In genomic region chr17:596763-597644, GRCh38 we compare ENCODE assay signal across 8 cellular contexts.
DNase-seq lines count a peak whose midpoint lies in the region; ATAC-seq and TF ChIP-seq lines count a peak whose summit lies in the region.
"Had no signal": no experiment of that assay in that cellular context is flagged by ENCODE, and none has a peak within 500 bp of the region (broad histone marks: within the 10 kb centered on the region; RNA-seq: fewer than 3 reads in every experiment).

No MANE protein-coding gene starts in this region.

- DNase-seq in HCEC 1CT (peak; percentile 80), fibroblast of peridontal ligament (ENCODE audit: extremely low read depth) (peak; percentile 12), NCI-H1048 (lab: John Stamatoyannopoulos, UW) (no peak), OCI-M1 (lab: John Stamatoyannopoulos, UW) (no peak)
- DNase-seq in stimulated activated CD4-positive, alpha-beta T cell treated with anti-CD3 and anti-CD28 coated beads, Interleukin-4, amount 100 ng/mL, for 24 hours: peak; percentile 44
- DNase-seq: activated naive CD8-positive, alpha-beta T cell treated with anti-CD3 and anti-CD28 coated beads, Interleukin-2, amount 10 ng/mL, durations not matched to agents 7 days and 5 days had no signal

- ATAC-seq in SK-N-SH treated with all-trans-retinoic acid at 6 μM for 48 hours: no peak; the same call in 2 of the 3 replicates
- ATAC-seq in HG02678 (IDR thresholded peaks at IDR 0.05; ENCODE audit: unreplicated experiment): no peak

TF ChIP-seq in SK-N-SH treated with all-trans-retinoic acid at 6 μM for 48 hours, 23 proteins besides CTCF, POLR2A, EP300 and RAD21:
- TF ChIP-seq ZFP30 (CRISPR knock-in tag; IDR thresholded peaks at IDR 0.05) (peak; percentile 78), TSHZ2 (CRISPR knock-in tag; IDR thresholded peaks at IDR 0.05) (no peak), ZNF70 (CRISPR knock-in tag; IDR thresholded peaks at IDR 0.05) (peak; percentile 99)
- TF ChIP-seq, protein P1, sequence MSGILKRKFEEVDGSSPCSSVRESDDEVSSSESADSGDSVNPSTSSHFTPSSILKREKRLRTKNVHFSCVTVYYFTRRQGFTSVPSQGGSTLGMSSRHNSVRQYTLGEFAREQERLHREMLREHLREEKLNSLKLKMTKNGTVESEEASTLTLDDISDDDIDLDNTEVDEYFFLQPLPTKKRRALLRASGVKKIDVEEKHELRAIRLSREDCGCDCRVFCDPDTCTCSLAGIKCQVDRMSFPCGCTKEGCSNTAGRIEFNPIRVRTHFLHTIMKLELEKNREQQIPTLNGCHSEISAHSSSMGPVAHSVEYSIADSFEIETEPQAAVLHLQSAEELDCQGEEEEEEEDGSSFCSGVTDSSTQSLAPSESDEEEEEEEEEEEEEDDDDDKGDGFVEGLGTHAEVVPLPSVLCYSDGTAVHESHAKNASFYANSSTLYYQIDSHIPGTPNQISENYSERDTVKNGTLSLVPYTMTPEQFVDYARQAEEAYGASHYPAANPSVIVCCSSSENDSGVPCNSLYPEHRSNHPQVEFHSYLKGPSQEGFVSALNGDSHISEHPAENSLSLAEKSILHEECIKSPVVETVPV (CRISPR knock-in tag; IDR thresholded peaks at IDR 0.05): no peak

Comparison
In these comparisons a context has a peak if more than half of its experiments do, and no peak if none do; other contexts are left out.
1. DNase-seq: peak in HCEC 1CT (single experiment), fibroblast of peridontal ligament (single experiment) and stimulated activated CD4-positive, alpha-beta T cell treated with anti-CD3 and anti-CD28 coated beads, Interleukin-4, amount 100 ng/mL, for 24 hours (single experiment); none in NCI-H1048 (single experiment) and OCI-M1 (single experiment).